22 cellular contexts compared by ENCODE assay signal in the genomic region with DNA sequence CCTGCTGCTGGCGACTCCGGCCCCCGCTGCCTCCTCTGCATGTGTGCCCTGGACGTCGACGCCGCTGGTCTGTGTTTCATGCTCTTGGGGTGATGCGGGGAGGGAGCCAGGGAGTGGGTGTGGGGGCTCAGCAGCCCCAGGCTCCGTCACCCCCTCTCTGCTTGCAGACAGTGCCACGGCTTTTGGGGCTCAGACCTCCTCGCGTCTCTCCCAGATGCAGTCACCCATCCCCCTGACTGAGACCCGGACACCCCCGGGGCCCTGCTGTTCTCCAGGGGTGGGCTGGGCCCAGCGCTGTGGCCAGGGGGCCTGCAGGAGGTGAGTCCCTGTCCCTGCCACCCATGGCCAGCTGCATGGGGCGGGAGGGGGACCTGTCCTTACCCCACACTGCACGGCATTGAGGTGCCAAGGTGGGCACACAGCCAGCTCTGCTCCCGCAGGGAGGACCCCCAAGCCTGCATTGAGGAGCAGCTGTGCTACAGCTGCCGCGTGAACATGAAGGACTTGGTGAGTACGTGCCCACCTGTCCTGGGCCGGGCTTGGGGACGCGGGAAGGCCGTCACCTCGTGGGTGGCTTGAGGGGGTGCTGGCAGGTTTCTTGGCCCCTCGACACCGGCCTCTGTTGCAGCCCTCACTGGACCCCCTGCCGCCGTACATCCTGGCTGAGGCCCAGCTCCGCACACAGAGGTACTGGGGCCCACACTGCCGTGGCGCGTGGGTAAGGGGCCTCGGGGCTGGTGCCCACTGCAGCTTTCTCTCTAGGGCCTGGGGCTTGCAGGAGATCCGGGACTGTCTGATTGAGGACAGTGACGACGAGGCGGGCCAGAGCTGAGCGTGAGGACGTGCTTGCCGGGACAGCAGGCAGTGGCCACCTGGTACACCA.
"Had no signal": no experiment of that assay in that cellular context is flagged by ENCODE, and none has a peak within 500 bp of the region (broad histone marks: within the 10 kb centered on the region; RNA-seq: fewer than 3 reads in every experiment).

No MANE protein-coding gene starts in this region.

- H3K4me1 Mint-ChIP-seq: brain; central memory CD8-positive, alpha-beta T cell had no signal

- H3K27me3 Mint-ChIP-seq: activated naive CD8-positive, alpha-beta T cell; brain; central memory CD8-positive, alpha-beta T cell had no signal

- H3K27ac Mint-ChIP-seq: activated CD8-positive, alpha-beta T cell treated with anti-CD3 and anti-CD28 coated beads, Interleukin-2, amount 10 ng/mL, durations not matched to agents 7 days and 5 days; activated naive CD8-positive, alpha-beta T cell; brain had no signal

- H3K27ac ChIP-seq: PC-9, SK-N-MC, WERI-Rb-1 had no signal

- H3K4me3 Mint-ChIP-seq: activated CD8-positive, alpha-beta T cell treated with anti-CD3 and anti-CD28 coated beads, Interleukin-2, amount 10 ng/mL, durations not matched to agents 7 days and 5 days; activated naive CD8-positive, alpha-beta T cell; activated T-cell treated with anti-CD3 and anti-CD28 coated beads, Interleukin-2, amount 50 U/mL, for 4 hours; brain; central memory CD8-positive, alpha-beta T cell had no signal

- H3K4me3 ChIP-seq: PC-9, SK-N-MC had no signal

- ATAC-seq: activated CD8-positive, alpha-beta T cell treated with anti-CD3 and anti-CD28 coated beads, Interleukin-2, amount 10 ng/mL, durations not matched to agents 7 days and 5 days; activated T-cell treated with anti-CD3 and anti-CD28 coated beads, Interleukin-2, amount 50 U/mL, for 4 hours had no signal

- DNase-seq: activated CD4-positive, alpha-beta T cell treated with anti-CD3 and anti-CD28 coated beads for 4 hours; activated CD8-positive, alpha-beta memory T cell treated with anti-CD3 and anti-CD28 coated beads, Interleukin-2, amount 50 U/mL, for 48 hours; activated CD8-positive, alpha-beta T cell treated with anti-CD3 and anti-CD28 coated beads, Interleukin-2, amount 10 ng/mL, durations not matched to agents 7 days and 5 days; activated effector memory CD4-positive, alpha-beta T cell treated with anti-CD3 and anti-CD28 coated beads, Interleukin-2, amount 50 U/mL, for 16 hours; activated naive CD4-positive, alpha-beta T cell treated with Interleukin-2 at 50 U/mL for 16 hours; activated T-cell treated with anti-CD3 and anti-CD28 coated beads, Interleukin-2, amount 50 U/mL, for 4 hours; amygdala; Kasumi-1; KBM-7; NCI-H1105 treated with DMSO at 0.1 percent for 48 hours; NCI-H1436 treated with DMSO at 0.1 percent for 48 hours; NCI-H187 treated with DMSO at 0.1 percent for 48 hours; NCI-H2081 treated with DMSO at 0.1 percent for 48 hours; NCI-H446; NCI-H524; PC-9; T-helper 1 cell; WERI-Rb-1 had no signal

- H3K36me3 ChIP-seq: WERI-Rb-1 had no signal

- H3K9me3 Mint-ChIP-seq: activated T-cell treated with anti-CD3 and anti-CD28 coated beads, Interleukin-2, amount 50 U/mL, for 4 hours; brain; central memory CD8-positive, alpha-beta T cell had no signal

- H3K36me3 Mint-ChIP-seq: activated naive CD8-positive, alpha-beta T cell had no signal
